In genomic region chr5:151721812-151722391, GRCh38 we compare ENCODE assay signal across 14 cellular contexts. TPM values are rescaled to one million over a fixed set of nuclear protein-coding genes. Genes with fewer than 3 reads are reported as not detected.
DNase-seq lines count a peak whose midpoint lies in the region; ATAC-seq and TF ChIP-seq lines count a peak whose summit lies in the region.
"Had no signal": no experiment of that assay in that cellular context is flagged by ENCODE, and none has a peak within 500 bp of the region (broad histone marks: within the 10 kb centered on the region; RNA-seq: fewer than 3 reads in every experiment).

No MANE protein-coding gene starts in this region.

- DNase-seq in activated B cell treated with CpG ODN at 0.5 μM for 24 hours (no peak), renal cortical epithelial cell (ENCODE audit: low read depth) (peak; percentile 25), NCI-H526 treated with DMSO at 0.1 percent for 48 hours (lab: John Stamatoyannopoulos, UW) (no peak), COR-L47 (lab: John Stamatoyannopoulos, UW) (no peak), DMS114 treated with DMSO at 0.1 percent for 48 hours (lab: John Stamatoyannopoulos, UW; ENCODE audit: unreplicated experiment) (no peak)
- DNase-seq: body of pancreas; effector memory CD4-positive, alpha-beta T cell; naive thymus-derived CD8-positive, alpha-beta T cell; NCI-H2107; sigmoid colon had no signal

- H3K36me3 Mint-ChIP-seq in activated B cell treated with CpG ODN at 0.5 μM for 24 hours (ENCODE audit: low read depth) = no peaks in the 10 kb centered on the region

- H3K9me3 Mint-ChIP-seq in activated B cell treated with CpG ODN at 0.5 μM for 24 hours = no peaks in the 10 kb centered on the region
- H3K9me3 Mint-ChIP-seq: naive thymus-derived CD8-positive, alpha-beta T cell; T-helper 2 cell treated with Interferon-gamma antibody and Interleukin-4, amounts not matched to agents 5 μg/mL and 100 μg/mL, for 36 hours had no signal

- H3K4me3 Mint-ChIP-seq in activated B cell treated with CpG ODN at 0.5 μM for 24 hours = no peak overlapping the region
- H3K4me3 Mint-ChIP-seq: naive thymus-derived CD8-positive, alpha-beta T cell; T-helper 2 cell treated with Interferon-gamma antibody and Interleukin-4, amounts not matched to agents 5 μg/mL and 100 μg/mL, for 36 hours had no signal

- intact Hi-C loops in activated B cell treated with CpG ODN at 0.5 μM for 24 hours (cut with micrococcal nuclease) = loop anchor here (1.0 to 5.0 kb wide), 5 partner anchors 18 to 144 kb away; partner anchors contain the start of genes ATOX1 and G3BP1

- H3K27ac Mint-ChIP-seq in activated B cell treated with CpG ODN at 0.5 μM for 24 hours = peak overlapping the region; percentile 84
- H3K27ac Mint-ChIP-seq: naive thymus-derived CD8-positive, alpha-beta T cell; T-helper 2 cell treated with Interferon-gamma antibody and Interleukin-4, amounts not matched to agents 5 μg/mL and 100 μg/mL, for 36 hours had no signal

- CTCF ChIA-PET in activated B cell treated with CpG ODN at 0.5 μM for 24 hours (lab: Charles Lee) = interaction anchor here (1.2 to 5.7 kb wide), 6 partner anchors 18 to 70 kb away, joined by 3 to 36 read pairs (median 5); no protein-coding TSS in a partner anchor

- peaks cover 30% of the 10 kb centered on the region for H3K4me1 Mint-ChIP-seq in activated B cell treated with CpG ODN at 0.5 μM for 24 hours

- no peaks in the 10 kb centered on the region for H3K27me3 Mint-ChIP-seq in activated B cell treated with CpG ODN at 0.5 μM for 24 hours
- H3K27me3 Mint-ChIP-seq: naive thymus-derived CD8-positive, alpha-beta T cell had no signal

- no peak for TF ChIP-seq CTCF in activated B cell treated with CpG ODN at 0.5 μM for 24 hours (IDR thresholded peaks at IDR 0.05)

- ATAC-seq in GM19043 (IDR thresholded peaks at IDR 0.05; ENCODE audit: low read depth, unreplicated experiment) (peak; percentile 22), HG02943 (IDR thresholded peaks at IDR 0.05; ENCODE audit: low read depth, unreplicated experiment) (peak; percentile 34), activated B cell treated with CpG ODN at 0.5 μM for 24 hours (ENCODE audit: low read depth) (peak; percentile 36), GM19324 (IDR thresholded peaks at IDR 0.05; ENCODE audit: low FRiP score, unreplicated experiment) (no peak)
- ATAC-seq: body of pancreas; naive thymus-derived CD8-positive, alpha-beta T cell had no signal

- POLR2A ChIA-PET in activated B cell treated with CpG ODN at 0.5 μM for 24 hours (lab: Charles Lee) = interaction anchor here (0.8 to 3.1 kb wide), 9 partner anchors 9 to 275 kb away, joined by 3 to 33 read pairs (median 4); partner anchors contain the start of genes G3BP1 and SLC36A1

RNA-seq across cellular contexts. Expression of gene SPARC, which starts 35.2 kb away (rescaled TPM):
- total RNA-seq in activated B cell treated with CpG ODN at 0.5 μM for 24 hours = not detected in 2 replicates
- total RNA-seq in renal cortical epithelial cell = 103 and 242 TPM in 2 replicates
- total RNA-seq: naive thymus-derived CD8-positive, alpha-beta T cell had no signal

RNA-seq across cellular contexts. Expression of gene ATOX1, which starts 36.5 kb away (rescaled TPM):
- total RNA-seq in activated B cell treated with CpG ODN at 0.5 μM for 24 hours = 61.2 and 66.6 TPM in 2 replicates
- 69.1 and 78.5 TPM in 2 replicates for total RNA-seq in renal cortical epithelial cell

RNA-seq across cellular contexts. Expression of gene G3BP1, which starts 49.9 kb away (rescaled TPM):
- total RNA-seq in activated B cell treated with CpG ODN at 0.5 μM for 24 hours (227 and 239 TPM in 2 replicates), renal cortical epithelial cell (210 and 408 TPM in 2 replicates)

Comparison
In these comparisons a context has a peak if more than half of its experiments do, and no peak if none do; other contexts are left out.
1. RNA of gene SPARC, which starts 35.2 kb away (total RNA-seq): 103 to 242 TPM in renal cortical epithelial cell; not detected in activated B cell treated with CpG ODN at 0.5 μM for 24 hours; every median in the first group is over 10 times any median in the second.